In genomic region chr6:30619561-30619960, GRCh38 we compare ENCODE assay signal across 13 cellular contexts. TPM values are rescaled to one million over a fixed set of nuclear protein-coding genes. Genes with fewer than 3 reads are reported as not detected.
DNase-seq lines count a peak whose midpoint lies in the region; ATAC-seq, FAIRE-seq and TF ChIP-seq lines count a peak whose summit lies in the region.
"Had no signal": no experiment of that assay in that cellular context is flagged by ENCODE, and none has a peak within 500 bp of the region (broad histone marks: within the 10 kb centered on the region; RNA-seq: fewer than 3 reads in every experiment).

No MANE protein-coding gene starts in this region.

- H3K9me3 Mint-ChIP-seq in CD4-positive, alpha-beta T cell = no peaks in the 10 kb centered on the region
- H3K9me3 Mint-ChIP-seq in GM23338 = peaks cover 18% of the 10 kb centered on the region; the same call in 2 of the 3 replicates
- no peaks in the 10 kb centered on the region for H3K9me3 Mint-ChIP-seq in activated naive CD8-positive, alpha-beta T cell (ENCODE audit: low read depth)
- peaks cover 0 to 3% (median 0%) of the 10 kb centered on the region in 9 donors for H3K9me3 Mint-ChIP-seq in naive thymus-derived CD8-positive, alpha-beta T cell

- WGBS in pancreas, 2 donors = 94 to 96% methylated on average over 11 of the region's 11 CpGs

- peaks cover 28% of the 10 kb centered on the region for H3K36me3 ChIP-seq in GM23338 (ENCODE audit: insufficient read depth)
- H3K36me3 ChIP-seq in pancreas = peaks cover 0 to 53% (median 13%) of the 10 kb centered on the region in 3 donors

- no peak overlapping the region for H3K4me3 Mint-ChIP-seq in CD4-positive, alpha-beta T cell
- peak overlapping the region; percentile 96 for H3K4me3 Mint-ChIP-seq in GM23338
- H3K4me3 Mint-ChIP-seq in activated naive CD8-positive, alpha-beta T cell = peak overlapping the region; percentile 99
- H3K4me3 Mint-ChIP-seq in naive thymus-derived CD8-positive, alpha-beta T cell = peak overlapping the region in 8 of 10 donors; percentile 4 to 100 (median 98)

- no peak for DNase-seq in CD4-positive, alpha-beta T cell
- DNase-seq in GM23338 (ENCODE audit: low spot score) (no peak), RWPE1 (ENCODE audit: low spot score) (no peak), pancreas (no peak), hypothalamus (lab: John Stamatoyannopoulos, UW) (no peak)
- no peak for DNase-seq in naive thymus-derived CD8-positive, alpha-beta T cell
- DNase-seq in activated CD8-positive, alpha-beta memory T cell treated with anti-CD3 and anti-CD28 coated beads for 24 hours = no peak
- DNase-seq: NCI-H1105 treated with DMSO at 0.1 percent for 48 hours, NCI-H446 treated with DMSO at 0.1 percent for 48 hours, PC-9 had no signal

- TF ChIP-seq CTCF in CD4-positive, alpha-beta T cell (IDR thresholded peaks at IDR 0.05) = no peak
- TF ChIP-seq CTCF in GM23338 (conservative IDR thresholded peaks at IDR 0.05; ENCODE audit: low read depth in 2 of 2) = no peak
- no peak for TF ChIP-seq CTCF in RWPE1 (conservative IDR thresholded peaks at IDR 0.05; ENCODE audit: low read depth)
- TF ChIP-seq CTCF in pancreas (IDR thresholded peaks at IDR 0.05) = no peak

- intact Hi-C loops in CD4-positive, alpha-beta T cell (cut with DNase I, micrococcal nuclease) = loop anchor here in 1 of 2 experiments (5.0 kb wide), 1 partner anchor 53 kb away; the partner anchor contains the start of gene DHX16
- intact Hi-C loops in pancreas (cut with DNase I) = no loop called here

- H3K27me3 Mint-ChIP-seq in CD4-positive, alpha-beta T cell = peaks cover 5% of the 10 kb centered on the region
- peaks cover 34% of the 10 kb centered on the region for H3K27me3 Mint-ChIP-seq in GM23338 (ENCODE audit: insufficient read depth, low read depth, poor library complexity)
- no peaks in the 10 kb centered on the region for H3K27me3 Mint-ChIP-seq in activated naive CD8-positive, alpha-beta T cell
- peaks cover 0 to 8% (median 0%) of the 10 kb centered on the region in 5 donors for H3K27me3 Mint-ChIP-seq in naive thymus-derived CD8-positive, alpha-beta T cell

- H4K20me1 ChIP-seq in GM23338 (replicated peaks; ENCODE audit: insufficient read depth) = no peaks in the 10 kb centered on the region; the same call in 1 of the 2 replicates

- H2AFZ ChIP-seq in GM23338 = no peak overlapping the region
- H2AFZ ChIP-seq: PC-9 had no signal

- H3K27ac Mint-ChIP-seq in CD4-positive, alpha-beta T cell = peak overlapping the region; percentile 99
- H3K27ac Mint-ChIP-seq in GM23338 = no peak overlapping the region
- H3K27ac Mint-ChIP-seq in activated naive CD8-positive, alpha-beta T cell = peak overlapping the region; percentile 100
- H3K27ac Mint-ChIP-seq in naive thymus-derived CD8-positive, alpha-beta T cell = peak overlapping the region; percentile 24 to 100 (median 100)

- peaks cover 7% of the 10 kb centered on the region; the same call in 1 of the 2 replicates for H3F3A ChIP-seq in GM23338 (replicated peaks; ENCODE audit: low read depth)

- no peak for ATAC-seq in CD4-positive, alpha-beta T cell (ENCODE audit: poor library complexity)
- ATAC-seq in GM23338 = no peak
- ATAC-seq in naive thymus-derived CD8-positive, alpha-beta T cell = no peak
- ATAC-seq in pancreas = no peak

- no peaks in the 10 kb centered on the region for H3K9me2 ChIP-seq in GM23338 (ENCODE audit: insufficient read depth)

- no peaks in the 10 kb centered on the region for H3K9me3 ChIP-seq in CD4-positive, alpha-beta T cell (ENCODE audit: control insufficient read depth, low read length)
- no peaks in the 10 kb centered on the region for H3K9me3 ChIP-seq in pancreas
- H3K9me3 ChIP-seq: sigmoid colon had no signal

- peaks cover 27% of the 10 kb centered on the region for H3K79me2 ChIP-seq in GM23338 (replicated peaks; ENCODE audit: insufficient read depth)

- H3K27ac ChIP-seq in CD4-positive, alpha-beta T cell (ENCODE audit: low read depth, low read length) = no peak overlapping the region
- H3K27ac ChIP-seq in GM23338 (ENCODE audit: low read depth) (no peak overlapping the region), RWPE1 (no peak overlapping the region), pancreas (no peak overlapping the region)
- H3K27ac ChIP-seq: PC-9 had no signal

- H3K4me1 Mint-ChIP-seq in CD4-positive, alpha-beta T cell (ENCODE audit: low read depth) = peaks cover 10% of the 10 kb centered on the region
- peaks cover 9% of the 10 kb centered on the region for H3K4me1 Mint-ChIP-seq in GM23338
- H3K4me1 Mint-ChIP-seq in activated naive CD8-positive, alpha-beta T cell (ENCODE audit: low read depth) = peaks cover 21% of the 10 kb centered on the region
- peaks cover 9 to 36% (median 27%) of the 10 kb centered on the region in 4 donors for H3K4me1 Mint-ChIP-seq in naive thymus-derived CD8-positive, alpha-beta T cell

- H3K4me3 ChIP-seq in GM23338 (no peak overlapping the region), pancreas (no peak overlapping the region)
- H3K4me3 ChIP-seq: sigmoid colon had no signal

- H3K4me1 ChIP-seq in GM23338 (ENCODE audit: insufficient read depth) (peaks cover 6% of the 10 kb centered on the region), pancreas (peaks cover 0 to 11% (median 6%) of the 10 kb centered on the region in 3 donors)

- no peak overlapping the region for H3K4me2 ChIP-seq in GM23338

- POLR2A ChIA-PET in CD4-positive, alpha-beta T cell (lab: Charles Lee) = interaction anchor here (1.2 kb wide), 1 partner anchor 65 kb away, joined by 3 read pairs; no protein-coding TSS in a partner anchor
- POLR2A ChIA-PET in naive thymus-derived CD8-positive, alpha-beta T cell (lab: Charles Lee) = no interaction called here
- POLR2A ChIA-PET in RWPE1 (lab: Yijun Ruan, JAX; ENCODE audit: low non-redundant PET) = no interaction called here

- FAIRE-seq in pancreas (lab: Jason Lieb, UNC) = no peak
- FAIRE-seq: keratinocyte had no signal

- peaks cover 69% of the 10 kb centered on the region for H3K36me3 Mint-ChIP-seq in CD4-positive, alpha-beta T cell (ENCODE audit: low read depth)
- peaks cover 62% of the 10 kb centered on the region for H3K36me3 Mint-ChIP-seq in GM23338 (ENCODE audit: low read depth)
- peaks cover 20% of the 10 kb centered on the region for H3K36me3 Mint-ChIP-seq in activated naive CD8-positive, alpha-beta T cell
- peaks cover 23 to 75% (median 26%) of the 10 kb centered on the region in 3 donors for H3K36me3 Mint-ChIP-seq in naive thymus-derived CD8-positive, alpha-beta T cell

- H3K27me3 ChIP-seq in CD4-positive, alpha-beta T cell (ENCODE audit: control insufficient read depth, insufficient read depth, low read length) = no peaks in the 10 kb centered on the region
- no peaks in the 10 kb centered on the region for H3K27me3 ChIP-seq in GM23338 (ENCODE audit: insufficient read depth)
- no peaks in the 10 kb centered on the region for H3K27me3 ChIP-seq in pancreas
- H3K27me3 ChIP-seq: sigmoid colon had no signal

- CTCF ChIA-PET in CD4-positive, alpha-beta T cell (lab: Charles Lee) = interaction anchor here (0.7 kb wide), 1 partner anchor 179 kb away, joined by 3 read pairs; no protein-coding TSS in a partner anchor
- CTCF ChIA-PET in RWPE1 (lab: Yijun Ruan, JAX) = no interaction called here

TF ChIP-seq in GM23338, 12 proteins besides CTCF, POLR2A, EP300 and RAD21 (continues in another document):
- no peak for TF ChIP-seq ZNF331 (CRISPR knock-in tag; IDR thresholded peaks at IDR 0.05; ENCODE audit: low read depth)
- no peak for TF ChIP-seq JUNB (IDR thresholded peaks at IDR 0.05; ENCODE audit: unreplicated experiment)
- no peak for TF ChIP-seq ZNF114 (CRISPR knock-in tag; IDR thresholded peaks at IDR 0.05)

RNA-seq across cellular contexts. Expression of gene MRPS18B, which starts 1.9 kb away (rescaled TPM):
- 10 to 100 TPM; 15.3 to 15.5 TPM for total RNA-seq in CD4-positive, alpha-beta T cell
- total RNA-seq in GM23338 (2014; rRNA removed; shearing (Covaris generic)) = 49.1 and 49.2 TPM in 2 replicates
- 73.6 and 78.8 TPM in 2 replicates for polyA plus RNA-seq in GM23338 (2016; fragmentation: Nextera tagmentation; extraction: Ambion mirVana)
- total RNA-seq in naive thymus-derived CD8-positive, alpha-beta T cell = 10 to 100 TPM; 43.1 to 43.8 TPM
- polyA plus RNA-seq in naive thymus-derived CD8-positive, alpha-beta T cell = 100 to 1,000 TPM in 2 of 3 donors, 10 to 100 TPM in 1; 87.4 to 161 (median 119) TPM
- 10 to 100 TPM; 24.5 to 39.5 (median 29.1) TPM for total RNA-seq in pancreas
- polyA plus RNA-seq in pancreas = 10 to 100 TPM; 22.9 to 41.1 TPM

RNA-seq across cellular contexts. Expression of gene PPP1R10, which starts 2.5 kb away (rescaled TPM):
- 10 to 100 TPM; 92.2 to 95.3 TPM for total RNA-seq in CD4-positive, alpha-beta T cell
- 41.0 and 41.3 TPM in 2 replicates for total RNA-seq in GM23338 (2014; rRNA removed; shearing (Covaris generic))
- polyA plus RNA-seq in GM23338 (2016; fragmentation: Nextera tagmentation; extraction: Ambion mirVana) (41.9 and 42.9 TPM in 2 replicates), pancreas (10 to 100 TPM; 25.1 to 34.3 TPM)
- 100 to 1,000 TPM; 191 to 193 TPM for total RNA-seq in naive thymus-derived CD8-positive, alpha-beta T cell
- polyA plus RNA-seq in naive thymus-derived CD8-positive, alpha-beta T cell = 10 to 100 TPM; 16.9 to 20.2 (median 19.8) TPM
- total RNA-seq in pancreas = 10 to 100 TPM; 34.8 to 57.9 (median 43.0) TPM

RNA-seq across cellular contexts. Expression of gene ATAT1, which starts 7.1 kb away (rescaled TPM):
- 1 to 10 TPM; 4.1 to 5.2 TPM for total RNA-seq in CD4-positive, alpha-beta T cell
- total RNA-seq in GM23338 (2014; rRNA removed; shearing (Covaris generic)) = 8.9 and 12.8 TPM in 2 replicates
- polyA plus RNA-seq in GM23338 (2016; fragmentation: Nextera tagmentation; extraction: Ambion mirVana) (20.6 and 23.0 TPM in 2 replicates), pancreas (1 to 10 TPM; 6.8 to 9.1 TPM)
- 10 to 100 TPM; 12.6 to 13.4 TPM for total RNA-seq in naive thymus-derived CD8-positive, alpha-beta T cell
- polyA plus RNA-seq in naive thymus-derived CD8-positive, alpha-beta T cell = 1 to 10 TPM; 1.6 to 2.0 (median 1.7) TPM
- 1 to 10 TPM; 2.1 to 6.8 (median 2.9) TPM for total RNA-seq in pancreas

RNA-seq across cellular contexts. Expression of gene C6orf136, which starts 27.4 kb away (rescaled TPM):
- total RNA-seq in CD4-positive, alpha-beta T cell = 10 to 100 TPM; 20.3 to 21.7 TPM
- total RNA-seq in GM23338 (2014; rRNA removed; shearing (Covaris generic)) = 4.7 and 12.5 TPM in 2 replicates
- polyA plus RNA-seq in GM23338 (2016; fragmentation: Nextera tagmentation; extraction: Ambion mirVana) (24.5 and 27.5 TPM in 2 replicates), pancreas (10 to 100 TPM; 33.9 to 57.1 TPM)
- total RNA-seq in naive thymus-derived CD8-positive, alpha-beta T cell = 10 to 100 TPM; 29.3 to 30.9 TPM
- 10 to 100 TPM in 2 of 3 donors, 1 to 10 TPM in 1; 5.6 to 23.2 (median 13.7) TPM for polyA plus RNA-seq in naive thymus-derived CD8-positive, alpha-beta T cell
- 10 to 100 TPM in 3 of 6 donors, 1 to 10 TPM in 3; 7.9 to 12.9 (median 9.9) TPM for total RNA-seq in pancreas

RNA-seq across cellular contexts. Expression of gene ABCF1, which starts 48.3 kb away (rescaled TPM):
- total RNA-seq in CD4-positive, alpha-beta T cell = 10 to 100 TPM; 86.1 to 88.0 TPM
- total RNA-seq in GM23338 (2014; rRNA removed; shearing (Covaris generic)) = 85.8 and 92.6 TPM in 2 replicates
- 244 and 279 TPM in 2 replicates for polyA plus RNA-seq in GM23338 (2016; fragmentation: Nextera tagmentation; extraction: Ambion mirVana)
- total RNA-seq in naive thymus-derived CD8-positive, alpha-beta T cell = 10 to 100 TPM; 68.6 to 71.3 TPM
- polyA plus RNA-seq in naive thymus-derived CD8-positive, alpha-beta T cell = 10 to 100 TPM; 19.1 to 43.1 (median 30.5) TPM
- 10 to 100 TPM; 17.4 to 30.7 (median 24.9) TPM for total RNA-seq in pancreas
- 10 to 100 TPM; 21.6 to 24.9 TPM for polyA plus RNA-seq in pancreas
